In the genomic region with DNA sequence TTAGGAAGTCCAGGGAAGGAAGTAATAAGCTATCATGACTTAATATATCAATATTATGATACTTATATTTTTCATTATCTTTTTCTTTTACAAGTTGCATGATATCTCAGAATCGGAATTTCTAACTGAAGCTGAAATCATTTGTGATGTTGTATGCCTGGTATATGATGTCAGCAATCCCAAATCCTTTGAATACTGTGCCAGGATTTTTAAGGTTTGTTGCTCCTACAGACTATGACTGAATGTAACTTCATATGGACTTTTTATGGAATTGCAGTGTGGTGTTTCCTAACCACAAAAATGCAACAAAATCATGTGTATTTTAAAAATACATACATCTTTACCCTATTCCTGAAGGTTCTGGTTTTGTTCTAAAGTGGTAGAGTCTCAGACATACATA, we compare ENCODE assay signal across 15 cellular contexts. TPM values are rescaled to one million over a fixed set of nuclear protein-coding genes. Genes with fewer than 3 reads are reported as not detected.
DNase-seq lines count a peak whose midpoint lies in the region; ATAC-seq, FAIRE-seq and TF ChIP-seq lines count a peak whose summit lies in the region.
"Had no signal": no experiment of that assay in that cellular context is flagged by ENCODE, and none has a peak within 500 bp of the region (broad histone marks: within the 10 kb centered on the region; RNA-seq: fewer than 3 reads in every experiment).

No MANE protein-coding gene starts in this region.

- no peak overlapping the region for H2BK15ac ChIP-seq in IMR-90 (ENCODE audit: low read depth, low read length)

- H3K9me1 ChIP-seq in IMR-90 (ENCODE audit: insufficient read depth, low read length) (peaks cover 4% of the 10 kb centered on the region), K562 (ENCODE audit: control insufficient read depth, insufficient read depth, low read length) (no peaks in the 10 kb centered on the region)

- H3K4me3 Mint-ChIP-seq in endodermal cell (no peak overlapping the region), glutamatergic neuron (ENCODE audit: unreplicated experiment) (no peak overlapping the region)
- H3K4me3 Mint-ChIP-seq: CD14-positive monocyte had no signal

- H4K91ac ChIP-seq in IMR-90 (ENCODE audit: insufficient read depth, low read depth, low read length), result no peak overlapping the region

- no peaks in the 10 kb centered on the region for H3K79me2 ChIP-seq in K562 (ENCODE audit: control insufficient read depth, insufficient read depth, low read length)

- H2AK5ac ChIP-seq in IMR-90 (ENCODE audit: low read depth, low read length), result no peak overlapping the region

- H3K14ac ChIP-seq in IMR-90 (replicated peaks; ENCODE audit: low read depth, low read length), result no peak overlapping the region

- H3K4me3 ChIP-seq in AG04450 (ENCODE audit: low read depth, low read length) (no peak overlapping the region), IMR-90 (ENCODE audit: insufficient read depth, low read depth, low read length) (no peak overlapping the region), K562 (no peak overlapping the region), fibroblast of villous mesenchyme (ENCODE audit: low read depth, low read length) (no peak overlapping the region), endodermal cell (ENCODE audit: low read length) (no peak overlapping the region)

- TF ChIP-seq RAD21 in IMR-90 (IDR thresholded peaks at IDR 0.05; ENCODE audit: low read length) (no peak), K562 (CRISPR knock-in tag; conservative IDR thresholded peaks at IDR 0.05 in 1 of 2, IDR thresholded peaks at IDR 0.05 in 1 of 2) (no peak)

- H3K23ac ChIP-seq in IMR-90 (ENCODE audit: low read depth, low read length), result no peak overlapping the region

- peaks cover 14% of the 10 kb centered on the region for H3K4me1 ChIP-seq in IMR-90 (ENCODE audit: control insufficient read depth, insufficient read depth, low read length)
- H3K4me1 ChIP-seq in K562 (replicated peaks in 1 of 2; ENCODE audit: control insufficient read depth in 2 of 2, insufficient read depth in 2 of 2, low read length in 2 of 2), result no peaks in the 10 kb centered on the region
- H3K4me1 ChIP-seq in endodermal cell (ENCODE audit: control insufficient read depth, insufficient read depth, low read length), result peaks cover 3% of the 10 kb centered on the region

- TF ChIP-seq CTCF in AG04450 (IDR thresholded peaks at IDR 0.05; ENCODE audit: low read depth, low read length), result no peak
- TF ChIP-seq CTCF in IMR-90 (conservative IDR thresholded peaks at IDR 0.05; ENCODE audit: low read depth, low read length), result no peak
- TF ChIP-seq CTCF in K562 (IDR thresholded peaks at IDR 0.05 in 2 of 3, conservative IDR thresholded peaks at IDR 0.05 in 1 of 3; ENCODE audit: insufficient read depth in 2 of 3, low read depth in 1 of 3, low read length in 3 of 3), result no peak
- TF ChIP-seq CTCF in fibroblast of villous mesenchyme (IDR thresholded peaks at IDR 0.05; ENCODE audit: insufficient read depth, low read depth, low read length), result no peak
- TF ChIP-seq CTCF in endodermal cell (conservative IDR thresholded peaks at IDR 0.05), result no peak
- no peak for TF ChIP-seq CTCF in glutamatergic neuron (IDR thresholded peaks at IDR 0.05; ENCODE audit: partially characterized antibody, unreplicated experiment)

- H3K9me3 ChIP-seq in AG04450 (ENCODE audit: control insufficient read depth, insufficient read depth, low read length) (no peaks in the 10 kb centered on the region), IMR-90 (ENCODE audit: control insufficient read depth, insufficient read depth, low read length) (no peaks in the 10 kb centered on the region), K562 (replicated peaks; ENCODE audit: control insufficient read depth, insufficient read depth, low read depth, low read length) (no peaks in the 10 kb centered on the region), endodermal cell (ENCODE audit: control insufficient read depth, low read length) (no peaks in the 10 kb centered on the region)

- H3K9me3 Mint-ChIP-seq in endodermal cell (no peaks in the 10 kb centered on the region), glutamatergic neuron (ENCODE audit: unreplicated experiment) (peaks cover 1% of the 10 kb centered on the region)
- H3K9me3 Mint-ChIP-seq: CD14-positive monocyte had no signal

- ATAC-seq in IMR-90 (ENCODE audit: low read depth) (peak; percentile 21), K562 (no peak)

- H3K36me3 Mint-ChIP-seq in endodermal cell (ENCODE audit: low read depth) (peaks cover 32% of the 10 kb centered on the region), glutamatergic neuron (ENCODE audit: unreplicated experiment) (no peaks in the 10 kb centered on the region)

- no peak overlapping the region for H4K5ac ChIP-seq in IMR-90 (ENCODE audit: low read depth, low read length)

- peak overlapping the region; percentile 42 for H3K27ac ChIP-seq in AG04450 (ENCODE audit: low read depth, low read length)
- H3K27ac ChIP-seq in IMR-90 (ENCODE audit: insufficient read depth, low read length), result no peak overlapping the region
- H3K27ac ChIP-seq in K562 (ENCODE audit: extremely low read depth, low read depth, low read length), result no peak overlapping the region
- no peak overlapping the region for H3K27ac ChIP-seq in endodermal cell (ENCODE audit: low read depth, low read length)

- in situ Hi-C loops in IMR-90 (cut with MboI; ENCODE audit: low sequenced_read_pairs), result no loop called here
- in situ Hi-C loops in K562 (cut with MboI), result no loop called here

- peaks cover 8% of the 10 kb centered on the region for H3K36me3 ChIP-seq in IMR-90 (ENCODE audit: control insufficient read depth, insufficient read depth, low read length)
- H3K36me3 ChIP-seq in K562 (ENCODE audit: control insufficient read depth, insufficient read depth, low read length), result peaks cover 70% of the 10 kb centered on the region
- peaks cover 53% of the 10 kb centered on the region for H3K36me3 ChIP-seq in endodermal cell (ENCODE audit: control insufficient read depth, insufficient read depth, low read length)

- no peaks in the 10 kb centered on the region for H3K27me3 ChIP-seq in AG04450 (ENCODE audit: control insufficient read depth, insufficient read depth, low read length)
- no peaks in the 10 kb centered on the region for H3K27me3 ChIP-seq in IMR-90 (ENCODE audit: control insufficient read depth, insufficient read depth, low read length)
- H3K27me3 ChIP-seq in K562 (ENCODE audit: control insufficient read depth in 2 of 2, insufficient read depth in 2 of 2, low read length in 2 of 2), result no peaks in the 10 kb centered on the region
- H3K27me3 ChIP-seq in endodermal cell (ENCODE audit: control insufficient read depth, insufficient read depth, low read length, poor library complexity, severe bottlenecking), result no peaks in the 10 kb centered on the region

- peaks cover 0 to 10% of the 10 kb centered on the region in 2 experiments; a peak in 2 of 4 replicates for H3K79me1 ChIP-seq in IMR-90 (ENCODE audit: low read depth in 1 of 2, low read length in 2 of 2)

- no peak overlapping the region for H4K8ac ChIP-seq in IMR-90 (ENCODE audit: low read depth in 2 of 2, low read length in 2 of 2)

- intact Hi-C loops in IMR-90 (cut with micrococcal nuclease) (no loop called here), K562 (cut with micrococcal nuclease) (no loop called here)

- H3K27ac Mint-ChIP-seq in endodermal cell (no peak overlapping the region), glutamatergic neuron (ENCODE audit: unreplicated experiment) (no peak overlapping the region)
- H3K27ac Mint-ChIP-seq: CD14-positive monocyte had no signal

- H3K27me3 Mint-ChIP-seq in endodermal cell (ENCODE audit: insufficient read depth) (no peaks in the 10 kb centered on the region), glutamatergic neuron (ENCODE audit: unreplicated experiment) (peaks cover 1% of the 10 kb centered on the region)

- H3K4me2 ChIP-seq in IMR-90 (ENCODE audit: low read depth, low read length) (no peak overlapping the region), K562 (ENCODE audit: insufficient read depth, low read length) (no peak overlapping the region)

- DNase-seq in AG04450 (ENCODE audit: low read depth, low spot score), result peak; percentile 48
- peak; percentile 91 for DNase-seq in IMR-90
- no peak for DNase-seq in K562 (ENCODE audit: extremely low read depth in 1 of 4, low spot score in 3 of 4)
- DNase-seq in fibroblast of villous mesenchyme (ENCODE audit: low read depth), result peak; percentile 89
- DNase-seq in cerebellum (ENCODE audit: low spot score), result no peak
- DNase-seq in endodermal cell, result no peak
- no peak for DNase-seq in activated gamma-delta T cell treated with Interleukin-2 at 50 U/mL for 16 hours
- no peak for DNase-seq in glutamatergic neuron
- DNase-seq: NCI-H1417 treated with DMSO at 0.1 percent for 48 hours, NCI-H2029, NCI-H2171, NCI-H510A, NCI-H774 had no signal

- no peak overlapping the region for H2BK20ac ChIP-seq in IMR-90 (ENCODE audit: low read depth, low read length)

- TF ChIP-seq EP300 in K562 (IDR thresholded peaks at IDR 0.05; ENCODE audit: low read length), result no peak

- FAIRE-seq in K562 (lab: Jason Lieb, UNC), result peak; percentile 29
- FAIRE-seq: H1 had no signal

- TF ChIP-seq POLR2A in IMR-90 (IDR thresholded peaks at IDR 0.05; ENCODE audit: low read depth, low read length) (no peak), K562 (conservative IDR thresholded peaks at IDR 0.05) (no peak)

- H2AK9ac ChIP-seq in IMR-90 (replicated peaks; ENCODE audit: low read depth, low read length, poor library complexity), result no peak overlapping the region

- no peak overlapping the region for H3K56ac ChIP-seq in IMR-90 (ENCODE audit: extremely low read depth, insufficient read depth, low read length)

- H2BK120ac ChIP-seq in IMR-90 (ENCODE audit: low read depth, low read length), result no peak overlapping the region

- H4K20me1 ChIP-seq in IMR-90 (ENCODE audit: insufficient read depth, low read length) (no peaks in the 10 kb centered on the region), K562 (replicated peaks; ENCODE audit: control insufficient read depth, insufficient read depth, low read length) (no peaks in the 10 kb centered on the region)

- no CpG with 5 or more reads among the region's 1 CpG for WGBS in IMR-90 (ENCODE audit: extremely low coverage in 2 of 2, insufficient read length in 1 of 2), 2 experiments
- 58% methylated on average over 1 of the region's 1 CpG for WGBS in K562 (ENCODE audit: insufficient coverage, low coverage, missing lambda C conversion rate)
- 100% methylated on average over 1 of the region's 1 CpG; no CpG with 5 or more reads in 1 of the 2 experiments for WGBS in endodermal cell (ENCODE audit: insufficient coverage in 1 of 2, insufficient read length in 1 of 2), 2 experiments

- no peak overlapping the region for H2AFZ ChIP-seq in IMR-90 (replicated peaks; ENCODE audit: low read length, poor library complexity)
- H2AFZ ChIP-seq in K562 (ENCODE audit: low read depth, low read length), result no peak overlapping the region

- POLR2A ChIA-PET in AG04450 (lab: Yijun Ruan, JAX), result no interaction called here
- POLR2A ChIA-PET in IMR-90 (lab: Charles Lee; ENCODE audit: unreplicated experiment), result no interaction called here
- POLR2A ChIA-PET in K562 (lab: Yijun Ruan, JAX), result interaction anchor here (1.1 to 1.2 kb wide), 2 partner anchors 8 to 14 kb away, joined by 3 to 4 read pairs; no protein-coding TSS in a partner anchor

- H3K9ac ChIP-seq in IMR-90 (ENCODE audit: low read depth, low read length) (no peak overlapping the region), K562 (ENCODE audit: insufficient read depth in 1 of 2, low read depth in 2 of 2, low read length in 2 of 2) (no peak overlapping the region), endodermal cell (ENCODE audit: extremely low read depth, low read length, poor library complexity, severe bottlenecking) (no peak overlapping the region)

- H3K4ac ChIP-seq in IMR-90 (ENCODE audit: low read depth, low read length), result no peak overlapping the region

- CTCF ChIA-PET in AG04450 (lab: Charles Lee), result interaction anchor here (0.6 kb wide), 1 partner anchor 134 kb away, joined by 6 read pairs; no protein-coding TSS in a partner anchor
- CTCF ChIA-PET in IMR-90 (lab: Yijun Ruan, JAX), result no interaction called here
- CTCF ChIA-PET in K562 (lab: Yijun Ruan, JAX; ENCODE audit: low intra/inter-chr PET ratio), result no interaction called here

- peaks cover 6% of the 10 kb centered on the region for H3K4me1 Mint-ChIP-seq in endodermal cell
- H3K4me1 Mint-ChIP-seq in glutamatergic neuron (ENCODE audit: low read depth, unreplicated experiment), result no peaks in the 10 kb centered on the region
- H3K4me1 Mint-ChIP-seq: CD14-positive monocyte had no signal

- no peak overlapping the region for H3K18ac ChIP-seq in IMR-90 (ENCODE audit: low read depth, low read length)

- no peak overlapping the region for H2BK5ac ChIP-seq in IMR-90 (ENCODE audit: low read depth, low read length, poor library complexity, severe bottlenecking)

- dilution Hi-C loops in IMR-90 (cut with HindIII; ENCODE audit: low sequenced_read_pairs, unreplicated experiment), result no loop called here

- BruUV-seq in IMR-90 (replicated peaks; lab: Mats Ljungman, UMichigan) (no TSS peak), K562 (replicated peaks; lab: Mats Ljungman, UMichigan) (no TSS peak)

RNA-seq across cellular contexts. Expression of a gene that starts 58.8 kb away (rescaled TPM):
- polyA plus RNA-seq in AG04450 (2011; rRNA removed), result 0.06 TPM in 1 of 2 replicates, not detected in the other
- polyA minus RNA-seq in AG04450 (2011; rRNA and poly(A)+ RNA removed), result 0.09 and 0.18 TPM in 2 replicates
- total RNA-seq in IMR-90 (2012; rRNA removed), result 0.18 and 0.28 TPM in 2 replicates
- 0.09 and 0.11 TPM in 2 replicates for polyA plus RNA-seq in IMR-90 (2012; rRNA removed)
- 0.07 and 0.35 TPM in 2 replicates for polyA plus RNA-seq in IMR-90 (2012; cell fraction: cytosol; rRNA removed)
- polyA plus RNA-seq in IMR-90 (2012; cell fraction: nucleus; rRNA removed; ENCODE audit: low replicate concordance), result 0.08 and 0.10 TPM in 2 replicates
- total RNA-seq in K562 (2011; cell fraction: chromatin; rRNA removed; ENCODE audit: low replicate concordance), result 0.26 and 0.76 TPM in 2 replicates
- total RNA-seq in K562 (2011; cell fraction: nucleolus; rRNA removed), result 0.33 and 0.53 TPM in 2 replicates
- total RNA-seq in K562 (2011; cell fraction: nucleoplasm; rRNA removed), result 0.37 and 0.69 TPM in 2 replicates
- total RNA-seq in K562 (2014; rRNA removed), result 0.08 and 0.09 TPM in 2 replicates
- 0.03 and 0.07 TPM in 2 replicates for total RNA-seq in K562 (2014; rRNA removed; fragmentation: Illumina TruSeq; extraction: Trizol)
- 0.08 TPM in 1 of 2 replicates, not detected in the other for total RNA-seq in K562 (2015; rRNA removed; fragmentation: Illumina TruSeq; extraction: Trizol)
- 0.13 and 0.31 TPM in 2 replicates for total RNA-seq in K562 (2021)
- 0.07 and 0.22 TPM in 2 replicates for polyA plus RNA-seq in K562 (2011; rRNA removed)
- polyA plus RNA-seq in K562 (2011; cell fraction: cytosol; rRNA removed), result 0.10 and 0.54 TPM in 2 replicates
- 0.06 and 0.46 TPM in 2 replicates for polyA plus RNA-seq in K562 (2011; cell fraction: nucleus; rRNA removed)
- 0.03 and 0.05 TPM in 2 replicates for polyA plus RNA-seq in K562 (2012)
- 0.03 and 0.06 TPM in 2 replicates for polyA plus RNA-seq in K562 (2014; fragmentation: Illumina TruSeq; extraction: Trizol)
- polyA plus RNA-seq in K562 (2014; fragmentation: Nextera tagmentation; extraction: Ambion mirVana), result not detected
- 0.01 TPM in 1 of 2 replicates, not detected in the other for polyA plus RNA-seq in K562 (2014; rRNA removed)
- 0.06 and 0.32 TPM in 2 replicates for polyA minus RNA-seq in K562 (2011; rRNA and poly(A)+ RNA removed)
- polyA minus RNA-seq in K562 (2011; cell fraction: cytosol; rRNA and poly(A)+ RNA removed), result not detected in 2 replicates
- polyA minus RNA-seq in K562 (2011; cell fraction: nucleus; rRNA and poly(A)+ RNA removed), result not detected in 2 replicates
- total RNA-seq in fibroblast of villous mesenchyme, result under 0.01 TPM in 1 of 2 replicates, not detected in the other
- 5.0 TPM for total RNA-seq in cerebellum
- 1 to 10 TPM in 1 of 2 donors, under 1 TPM in 1; 0.35 to 1.4 TPM for total RNA-seq in endodermal cell
- polyA plus RNA-seq in endodermal cell (2013, experiment 1 of 2), result 17.1 TPM
- polyA plus RNA-seq in endodermal cell (2013, experiment 2 of 2), result 11.5 TPM
- total RNA-seq in glutamatergic neuron (ENCODE audit: unreplicated experiment), result 124 TPM
- polyA plus RNA-seq: CD14-positive monocyte had no signal

Comparison
In these comparisons a context has a peak if more than half of its experiments do, and no peak if none do; other contexts are left out.
1. DNase-seq: peak in AG04450 (single experiment), IMR-90 (single experiment) and fibroblast of villous mesenchyme (single experiment); none in K562 (0 of 4), cerebellum (single experiment), endodermal cell (single experiment), activated gamma-delta T cell treated with Interleukin-2 at 50 U/mL for 16 hours (single experiment) and glutamatergic neuron (single experiment).
2. RNA of a gene that starts 58.8 kb away (total RNA-seq): 124 TPM in glutamatergic neuron (single experiment); 5.0 TPM in cerebellum (single experiment), 0.35 to 1.4 TPM in endodermal cell, 0.18 to 0.28 TPM in IMR-90, 0.03 to 0.76 TPM in K562 and under 0.01 TPM in fibroblast of villous mesenchyme; every median in the first group is over 10 times any median in the second.